In genomic region chr18:61575419-61575818, GRCh38 we compare ENCODE assay signal across 27 cellular contexts.
DNase-seq lines count a peak whose midpoint lies in the region; ATAC-seq and TF ChIP-seq lines count a peak whose summit lies in the region.
"Had no signal": no experiment of that assay in that cellular context is flagged by ENCODE, and none has a peak within 500 bp of the region (broad histone marks: within the 10 kb centered on the region; RNA-seq: fewer than 3 reads in every experiment).

No MANE protein-coding gene starts in this region.

- peaks cover 5% of the 10 kb centered on the region; the same call in 1 of the 2 replicates for H3K36me3 Mint-ChIP-seq in WTC11
- H3K36me3 Mint-ChIP-seq in activated naive CD4-positive, alpha-beta T cell treated with anti-CD3 and anti-CD28 coated beads, Interleukin-2, amount 10 ng/mL, durations not matched to agents 7 days and 5 days, result no peaks in the 10 kb centered on the region
- H3K36me3 Mint-ChIP-seq: activated naive CD8-positive, alpha-beta T cell treated with anti-CD3 and anti-CD28 coated beads, Interleukin-2, amount 10 ng/mL, durations not matched to agents 7 days and 5 days; CD4-positive, CD25-positive, alpha-beta regulatory T cell; IgD-negative memory B cell had no signal

- H3K27me3 ChIP-seq in GM23248 (replicated peaks; ENCODE audit: insufficient read depth), result no peaks in the 10 kb centered on the region
- H3K27me3 ChIP-seq: pancreas, right atrium auricular region had no signal

- H3K4me2 ChIP-seq in GM23248 (ENCODE audit: unreplicated experiment), result no peak overlapping the region

- no peak overlapping the region for H3K9ac ChIP-seq in GM23248

- POLR2A ChIA-PET in WTC11 (lab: Charles Lee), result no interaction called here

- DNase-seq in GM23248 (peak; percentile 19), WTC11 (ENCODE audit: low spot score) (no peak), iPS-NIHi11 (ENCODE audit: low spot score) (peak; percentile 19), C1 segment of cervical spinal cord (lab: John Stamatoyannopoulos, UW) (no peak)
- DNase-seq in activated naive CD4-positive, alpha-beta T cell treated with anti-CD3 and anti-CD28 coated beads, Interleukin-2, amount 10 ng/mL, durations not matched to agents 7 days and 5 days, result no peak
- no peak for DNase-seq in stimulated activated CD4-positive, alpha-beta T cell treated with anti-CD3 and anti-CD28 coated beads, Interleukin-12 subunit alpha, Interleukin-12 subunit beta, amount 100 ng/mL, for 4 hours
- DNase-seq: activated CD4-positive, alpha-beta T cell treated with anti-CD3 and anti-CD28 coated beads for 36 hours; activated CD8-positive, alpha-beta memory T cell treated with anti-CD3 and anti-CD28 coated beads for 24 hours; activated effector memory CD4-positive, alpha-beta T cell treated with Interleukin-2 at 50 U/mL for 16 hours; activated naive CD8-positive, alpha-beta T cell treated with anti-CD3 and anti-CD28 coated beads, Interleukin-2, amount 10 ng/mL, durations not matched to agents 7 days and 5 days; CD4-positive, CD25-positive, alpha-beta regulatory T cell; dorsolateral prefrontal cortex; NCI-H1092 treated with DMSO at 0.1 percent for 48 hours; NCI-H187 treated with DMSO at 0.1 percent for 48 hours; NCI-H526 treated with DMSO at 0.1 percent for 48 hours; pancreas; RPMI8226; spleen; stimulated activated CD4-positive, alpha-beta T cell treated with anti-CD3 and anti-CD28 coated beads, Interleukin-2, amount 100 ng/mL, for 48 hours; T-helper 2 cell; transverse colon had no signal

- H3K27ac ChIP-seq in GM23248, result no peak overlapping the region
- H3K27ac ChIP-seq: dorsolateral prefrontal cortex, pancreas, right atrium auricular region, spleen, transverse colon had no signal

- in situ Hi-C loops in GM23248 (cut with MboI), result no loop called here

- no peaks in the 10 kb centered on the region for H3K79me2 ChIP-seq in GM23248 (ENCODE audit: insufficient read depth)

- H3K4me3 Mint-ChIP-seq in WTC11, result no peak overlapping the region
- H3K4me3 Mint-ChIP-seq in activated naive CD4-positive, alpha-beta T cell treated with anti-CD3 and anti-CD28 coated beads, Interleukin-2, amount 10 ng/mL, durations not matched to agents 7 days and 5 days, result no peak overlapping the region
- H3K4me3 Mint-ChIP-seq: activated CD4-positive, alpha-beta T cell treated with anti-CD3 and anti-CD28 coated beads for 36 hours; activated naive CD8-positive, alpha-beta T cell treated with anti-CD3 and anti-CD28 coated beads, Interleukin-2, amount 10 ng/mL, durations not matched to agents 7 days and 5 days; CD4-positive, CD25-positive, alpha-beta regulatory T cell; central memory CD8-positive, alpha-beta T cell; IgD-negative memory B cell; nephron had no signal

- peak; percentile 78 for ATAC-seq in WTC11
- no peak for ATAC-seq in GM19452 (IDR thresholded peaks at IDR 0.05; ENCODE audit: unreplicated experiment)
- ATAC-seq: activated CD4-positive, alpha-beta T cell treated with anti-CD3 and anti-CD28 coated beads for 36 hours; pancreas had no signal

- CTCF ChIA-PET in WTC11 (lab: Charles Lee), result no interaction called here
- CTCF ChIA-PET in activated naive CD4-positive, alpha-beta T cell treated with anti-CD3 and anti-CD28 coated beads, Interleukin-2, amount 10 ng/mL, durations not matched to agents 7 days and 5 days (lab: Charles Lee), result no interaction called here

- no peaks in the 10 kb centered on the region; the same call in 1 of the 2 replicates for H3K9me2 ChIP-seq in GM23248 (ENCODE audit: insufficient read depth)

- no peak overlapping the region for H2AFZ ChIP-seq in GM23248

- peaks cover 7% of the 10 kb centered on the region for H3K4me1 ChIP-seq in GM23248 (ENCODE audit: insufficient read depth)
- H3K4me1 ChIP-seq: pancreas, transverse colon had no signal

- 72 to 74% methylated on average over 3 of the region's 3 CpGs for WGBS in GM23248 (ENCODE audit: low coverage in 1 of 2, low lambda C conversion rate in 2 of 2, missing lambda C conversion rate in 2 of 2), 2 experiments

- no peaks in the 10 kb centered on the region for H4K20me1 ChIP-seq in GM23248 (ENCODE audit: insufficient read depth)

- no peaks in the 10 kb centered on the region for H3K27me3 Mint-ChIP-seq in WTC11 (ENCODE audit: low read depth)
- H3K27me3 Mint-ChIP-seq in activated naive CD4-positive, alpha-beta T cell treated with anti-CD3 and anti-CD28 coated beads, Interleukin-2, amount 10 ng/mL, durations not matched to agents 7 days and 5 days, result peaks cover 3% of the 10 kb centered on the region
- H3K27me3 Mint-ChIP-seq: CD4-positive, CD25-positive, alpha-beta regulatory T cell had no signal

- no peaks in the 10 kb centered on the region for H3K9me3 ChIP-seq in GM23248 (ENCODE audit: low read depth)
- H3K9me3 ChIP-seq: pancreas, right atrium auricular region had no signal

- H3F3A ChIP-seq in GM23248 (ENCODE audit: insufficient read depth), result no peaks in the 10 kb centered on the region

- peaks cover 16% of the 10 kb centered on the region for H3K9me3 Mint-ChIP-seq in WTC11
- no peaks in the 10 kb centered on the region for H3K9me3 Mint-ChIP-seq in activated naive CD4-positive, alpha-beta T cell treated with anti-CD3 and anti-CD28 coated beads, Interleukin-2, amount 10 ng/mL, durations not matched to agents 7 days and 5 days

- no peak for TF ChIP-seq CTCF in WTC11 (IDR thresholded peaks at IDR 0.05)

- H3K27ac Mint-ChIP-seq in WTC11, result no peak overlapping the region
- H3K27ac Mint-ChIP-seq in activated naive CD4-positive, alpha-beta T cell treated with anti-CD3 and anti-CD28 coated beads, Interleukin-2, amount 10 ng/mL, durations not matched to agents 7 days and 5 days, result no peak overlapping the region
- H3K27ac Mint-ChIP-seq: activated CD4-positive, alpha-beta T cell treated with anti-CD3 and anti-CD28 coated beads for 36 hours; activated naive CD8-positive, alpha-beta T cell treated with anti-CD3 and anti-CD28 coated beads, Interleukin-2, amount 10 ng/mL, durations not matched to agents 7 days and 5 days; CD4-positive, CD25-positive, alpha-beta regulatory T cell; IgD-negative memory B cell; nephron had no signal

- no peak overlapping the region for H3K4me3 ChIP-seq in GM23248
- H3K4me3 ChIP-seq: dorsolateral prefrontal cortex, lung, pancreas, right atrium auricular region, spleen, transverse colon had no signal

- no peaks in the 10 kb centered on the region for H3K36me3 ChIP-seq in GM23248 (ENCODE audit: low read depth)
- H3K36me3 ChIP-seq: pancreas, right atrium auricular region, spleen, transverse colon had no signal

- H3K4me1 Mint-ChIP-seq in WTC11, result peaks cover 11% of the 10 kb centered on the region
- no peaks in the 10 kb centered on the region for H3K4me1 Mint-ChIP-seq in activated naive CD4-positive, alpha-beta T cell treated with anti-CD3 and anti-CD28 coated beads, Interleukin-2, amount 10 ng/mL, durations not matched to agents 7 days and 5 days
- H3K4me1 Mint-ChIP-seq: activated CD4-positive, alpha-beta T cell treated with anti-CD3 and anti-CD28 coated beads for 36 hours; CD4-positive, CD25-positive, alpha-beta regulatory T cell; central memory CD8-positive, alpha-beta T cell had no signal

TF ChIP-seq in WTC11, 78 proteins besides CTCF, POLR2A, EP300 and RAD21:
- no peak for TF ChIP-seq ZNF232 (CRISPR knock-in tag; IDR thresholded peaks at IDR 0.05)
- TF ChIP-seq, protein P1, sequence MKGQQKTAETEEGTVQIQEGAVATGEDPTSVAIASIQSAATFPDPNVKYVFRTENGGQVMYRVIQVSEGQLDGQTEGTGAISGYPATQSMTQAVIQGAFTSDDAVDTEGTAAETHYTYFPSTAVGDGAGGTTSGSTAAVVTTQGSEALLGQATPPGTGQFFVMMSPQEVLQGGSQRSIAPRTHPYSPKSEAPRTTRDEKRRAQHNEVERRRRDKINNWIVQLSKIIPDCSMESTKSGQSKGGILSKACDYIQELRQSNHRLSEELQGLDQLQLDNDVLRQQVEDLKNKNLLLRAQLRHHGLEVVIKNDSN (CRISPR knock-in tag; IDR thresholded peaks at IDR 0.05), result 0 out of 2 replicates have a peak, but pooled peaks have one; percentile 27

Comparison
In these comparisons a context has a peak if more than half of its experiments do, and no peak if none do; other contexts are left out.
1. DNase-seq: peak in GM23248 (single experiment) and iPS-NIHi11 (single experiment); none in WTC11 (single experiment), C1 segment of cervical spinal cord (0 of 14), activated naive CD4-positive, alpha-beta T cell treated with anti-CD3 and anti-CD28 coated beads, Interleukin-2, amount 10 ng/mL, durations not matched to agents 7 days and 5 days (single experiment) and stimulated activated CD4-positive, alpha-beta T cell treated with anti-CD3 and anti-CD28 coated beads, Interleukin-12 subunit alpha, Interleukin-12 subunit beta, amount 100 ng/mL, for 4 hours (single experiment).